Comparison of ENCODE assay signal across 19 cellular contexts in the genomic region with DNA sequence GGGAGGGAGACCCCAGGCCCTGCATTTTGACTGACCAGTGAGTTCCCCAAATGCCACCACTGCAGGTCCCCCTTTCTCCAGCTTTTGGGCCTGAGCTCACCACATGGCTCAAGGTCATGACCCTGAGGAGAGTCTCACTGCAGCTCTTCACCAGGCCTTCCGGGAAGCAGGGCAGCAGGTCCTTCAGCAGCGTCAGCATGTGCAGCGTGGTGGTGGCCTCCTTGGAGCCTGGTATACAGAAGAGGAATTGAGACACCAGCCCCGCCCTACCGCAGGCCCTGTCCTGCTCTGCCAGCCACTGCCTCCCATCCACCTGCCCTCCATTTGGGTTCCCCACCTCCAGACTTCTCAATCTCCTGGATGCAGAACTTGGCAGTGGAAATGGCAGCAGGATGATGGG. TPM values are rescaled to one million over a fixed set of nuclear protein-coding genes. Genes with fewer than 3 reads are reported as not detected.
DNase-seq lines count a peak whose midpoint lies in the region; ATAC-seq and TF ChIP-seq lines count a peak whose summit lies in the region.
"Had no signal": no experiment of that assay in that cellular context is flagged by ENCODE, and none has a peak within 500 bp of the region (broad histone marks: within the 10 kb centered on the region; RNA-seq: fewer than 3 reads in every experiment).

No MANE protein-coding gene starts in this region.

- H3K27ac Mint-ChIP-seq in dendritic cell treated with granulocyte-macrophage colony-stimulating factor and Interleukin-4, amounts not matched to agents 40 ng/mL and 50 ng/mL, for 4 days, result peak overlapping the region; percentile 91

- H3K4me3 ChIP-seq in lower lobe of right lung (no peak overlapping the region), mucosa of descending colon (no peak overlapping the region)
- H3K4me3 ChIP-seq: GM23248 had no signal

- H3K4me1 Mint-ChIP-seq in dendritic cell treated with granulocyte-macrophage colony-stimulating factor and Interleukin-4, amounts not matched to agents 40 ng/mL and 50 ng/mL, for 4 days (ENCODE audit: low read depth), result peaks cover 33% of the 10 kb centered on the region
- H3K4me1 Mint-ChIP-seq: CD4-positive, alpha-beta memory T cell had no signal

- H3K27me3 Mint-ChIP-seq in dendritic cell treated with granulocyte-macrophage colony-stimulating factor and Interleukin-4, amounts not matched to agents 40 ng/mL and 50 ng/mL, for 4 days, result no peaks in the 10 kb centered on the region
- H3K27me3 Mint-ChIP-seq: CD4-positive, alpha-beta memory T cell had no signal

- H3K9me3 Mint-ChIP-seq in dendritic cell treated with granulocyte-macrophage colony-stimulating factor and Interleukin-4, amounts not matched to agents 40 ng/mL and 50 ng/mL, for 4 days, result no peaks in the 10 kb centered on the region

- H3K4me1 ChIP-seq in lower lobe of right lung (no peaks in the 10 kb centered on the region), mucosa of descending colon (ENCODE audit: low read depth) (no peaks in the 10 kb centered on the region)

- peaks cover 70% of the 10 kb centered on the region for H3K36me3 ChIP-seq in lower lobe of right lung
- H3K36me3 ChIP-seq in mucosa of descending colon (ENCODE audit: low read depth), result peaks cover 3% of the 10 kb centered on the region

- H3K4me3 Mint-ChIP-seq in dendritic cell treated with granulocyte-macrophage colony-stimulating factor and Interleukin-4, amounts not matched to agents 40 ng/mL and 50 ng/mL, for 4 days, result no peak overlapping the region
- H3K4me3 Mint-ChIP-seq: CD4-positive, alpha-beta memory T cell had no signal

- no peaks in the 10 kb centered on the region for H3K27me3 ChIP-seq in lower lobe of right lung (ENCODE audit: low read depth)

- ATAC-seq in Right ventricle myocardium superior (ENCODE audit: poor library complexity), result peak; percentile 35
- peak; percentile 37 to 51 for ATAC-seq in lower lobe of right lung
- no peak for ATAC-seq in mucosa of descending colon
- ATAC-seq in HG02588 (IDR thresholded peaks at IDR 0.05; ENCODE audit: unreplicated experiment), result no peak
- no peak for ATAC-seq in HG03139 (IDR thresholded peaks at IDR 0.05; ENCODE audit: unreplicated experiment)

- no peak for TF ChIP-seq CTCF in lower lobe of right lung (IDR thresholded peaks at IDR 0.05)
- no peak for TF ChIP-seq CTCF in mucosa of descending colon (IDR thresholded peaks at IDR 0.05)

- intact Hi-C loops in Right ventricle myocardium superior (cut with DNase I), result no loop called here
- intact Hi-C loops in cardiac septum (cut with DNase I), result no loop called here
- intact Hi-C loops in dendritic cell treated with granulocyte-macrophage colony-stimulating factor and Interleukin-4, amounts not matched to agents 40 ng/mL and 50 ng/mL, for 4 days (cut with micrococcal nuclease), result no loop called here
- intact Hi-C loops in lower lobe of right lung (cut with DNase I), result no loop called here
- intact Hi-C loops in mucosa of descending colon (cut with DNase I, micrococcal nuclease), result no loop called here

- H3K27ac ChIP-seq in lower lobe of right lung, result no peak overlapping the region
- H3K27ac ChIP-seq: GM23248 had no signal

- H3K9me3 ChIP-seq in lower lobe of right lung (no peaks in the 10 kb centered on the region), mucosa of descending colon (no peaks in the 10 kb centered on the region)

- DNase-seq in Right ventricle myocardium superior, result peak; percentile 63
- DNase-seq in cardiac septum (ENCODE audit: low spot score), result no peak
- DNase-seq in lower lobe of right lung, result no peak
- DNase-seq in mucosa of descending colon, result no peak
- DNase-seq in UCSD-AML1 (lab: John Stamatoyannopoulos, UW; ENCODE audit: unreplicated experiment), result no peak
- DNase-seq: CD4-positive, alpha-beta memory T cell; DND-41; GDM1; GM23248; IMR-90; MV-4-11; NCI-H1417 treated with DMSO at 0.1 percent for 48 hours; NCI-H2029; NCI-H2171 treated with DMSO at 0.1 percent for 48 hours; NCI-H82; SHP77 treated with DMSO at 0.1 percent for 48 hours had no signal

- H3K36me3 Mint-ChIP-seq in dendritic cell treated with granulocyte-macrophage colony-stimulating factor and Interleukin-4, amounts not matched to agents 40 ng/mL and 50 ng/mL, for 4 days (ENCODE audit: low read depth), result peaks cover 69% of the 10 kb centered on the region

RNA-seq across cellular contexts. Expression of a gene that starts 13.0 kb away (rescaled TPM):
- total RNA-seq in Right ventricle myocardium superior (10.9 TPM), cardiac septum (23.5 TPM), lower lobe of right lung (24.0 TPM), mucosa of descending colon (10 to 100 TPM; 14.6 to 19.4 (median 16.9) TPM)

RNA-seq across cellular contexts. Expression of a gene that starts 37.8 kb away (rescaled TPM):
- 187 TPM for total RNA-seq in Right ventricle myocardium superior
- total RNA-seq in cardiac septum, result 331 TPM
- total RNA-seq in lower lobe of right lung, result 133 TPM
- 100 to 1,000 TPM; 173 to 244 (median 186) TPM for total RNA-seq in mucosa of descending colon

RNA-seq across cellular contexts. Expression of a gene that starts 53.6 kb away (rescaled TPM):
- total RNA-seq in Right ventricle myocardium superior (8.4 TPM), cardiac septum (4.8 TPM), lower lobe of right lung (27.5 TPM), mucosa of descending colon (10 to 100 TPM; 26.2 to 42.5 (median 33.3) TPM)

RNA-seq across cellular contexts. Expression of a gene that starts 57.7 kb away (rescaled TPM):
- total RNA-seq in Right ventricle myocardium superior (14.5 TPM), cardiac septum (15.8 TPM), lower lobe of right lung (31.0 TPM), mucosa of descending colon (10 to 100 TPM; 20.7 to 30.9 (median 21.3) TPM)

RNA-seq across cellular contexts. Expression of a gene that starts 57.8 kb away (rescaled TPM):
- total RNA-seq in Right ventricle myocardium superior, result 18.5 TPM
- total RNA-seq in cardiac septum, result 25.5 TPM
- total RNA-seq in lower lobe of right lung, result 56.5 TPM
- 10 to 100 TPM; 28.8 to 37.0 (median 29.5) TPM for total RNA-seq in mucosa of descending colon

Comparison
In these comparisons a context has a peak if more than half of its experiments do, and no peak if none do; other contexts are left out.
1. ATAC-seq: peak in Right ventricle myocardium superior (single experiment) and lower lobe of right lung (2 of 2); none in mucosa of descending colon (single experiment), HG02588 (single experiment) and HG03139 (single experiment).